ENCODE assay signal across 29 cellular contexts in the genomic region with DNA sequence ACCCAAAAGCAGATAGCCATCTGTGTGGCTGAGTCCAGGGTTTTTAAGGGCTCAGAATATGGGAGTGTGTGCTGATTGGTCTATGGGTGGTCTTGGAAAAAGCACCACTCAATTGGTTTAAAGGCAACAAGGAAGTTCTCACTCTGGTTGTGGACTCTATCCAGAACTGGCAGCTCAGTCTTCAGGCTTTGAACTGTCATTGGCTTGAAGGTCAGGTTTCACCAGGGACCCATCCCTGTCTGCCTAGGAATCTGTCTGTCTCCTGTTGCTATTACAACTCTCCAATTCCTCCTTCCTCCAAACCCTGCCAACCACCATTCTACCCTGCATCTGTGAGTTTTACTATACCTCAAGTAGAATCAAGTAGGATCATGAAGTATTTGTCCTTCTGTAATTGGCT.
"Had no signal": no experiment of that assay in that cellular context is flagged by ENCODE, and none has a peak within 500 bp of the region (broad histone marks: within the 10 kb centered on the region; RNA-seq: fewer than 3 reads in every experiment).

No MANE protein-coding gene starts in this region.

- H3K27me3 ChIP-seq: MG63, SJCRH30 had no signal

- H3K4me2 ChIP-seq: PC-9 had no signal

- FAIRE-seq: RCC 7860 had no signal

- DNase-seq: Kasumi-1, KG1, MG63, NCI-H1092, NCI-H1105, NCI-H1417 treated with DMSO at 0.1 percent for 48 hours, NCI-H1436 treated with DMSO at 0.1 percent for 48 hours, NCI-H1694 treated with DMSO at 0.1 percent for 48 hours, NCI-H187 treated with DMSO at 0.1 percent for 48 hours, NCI-H2029, NCI-H2081, NCI-H2171 treated with DMSO at 0.1 percent for 48 hours, NCI-H2227 treated with DMSO at 0.1 percent for 48 hours, NCI-H345, NCI-H446, NCI-H510A treated with DMSO at 0.1 percent for 48 hours, NCI-H524 treated with DMSO at 0.1 percent for 48 hours, NCI-H526 treated with DMSO at 0.1 percent for 48 hours, NCI-H774, PC-9, SHP77, SIG-M5 had no signal

- ATAC-seq: Panc1, Right ventricle myocardium inferior, SK-N-SH treated with all-trans-retinoic acid at 6 μM for 48 hours had no signal

- H3K36me3 ChIP-seq: MG63, SJCRH30 had no signal

- H2AFZ ChIP-seq: PC-9 had no signal

- H3K9me3 ChIP-seq: MG63, SJCRH30 had no signal

- H3K4me3 ChIP-seq: MG63, PC-9, SJCRH30, SK-N-MC had no signal

- H3K27ac ChIP-seq: PC-9, RWPE1, SJCRH30, SK-N-MC had no signal
